13 cellular contexts compared by ENCODE assay signal in the genomic region with DNA sequence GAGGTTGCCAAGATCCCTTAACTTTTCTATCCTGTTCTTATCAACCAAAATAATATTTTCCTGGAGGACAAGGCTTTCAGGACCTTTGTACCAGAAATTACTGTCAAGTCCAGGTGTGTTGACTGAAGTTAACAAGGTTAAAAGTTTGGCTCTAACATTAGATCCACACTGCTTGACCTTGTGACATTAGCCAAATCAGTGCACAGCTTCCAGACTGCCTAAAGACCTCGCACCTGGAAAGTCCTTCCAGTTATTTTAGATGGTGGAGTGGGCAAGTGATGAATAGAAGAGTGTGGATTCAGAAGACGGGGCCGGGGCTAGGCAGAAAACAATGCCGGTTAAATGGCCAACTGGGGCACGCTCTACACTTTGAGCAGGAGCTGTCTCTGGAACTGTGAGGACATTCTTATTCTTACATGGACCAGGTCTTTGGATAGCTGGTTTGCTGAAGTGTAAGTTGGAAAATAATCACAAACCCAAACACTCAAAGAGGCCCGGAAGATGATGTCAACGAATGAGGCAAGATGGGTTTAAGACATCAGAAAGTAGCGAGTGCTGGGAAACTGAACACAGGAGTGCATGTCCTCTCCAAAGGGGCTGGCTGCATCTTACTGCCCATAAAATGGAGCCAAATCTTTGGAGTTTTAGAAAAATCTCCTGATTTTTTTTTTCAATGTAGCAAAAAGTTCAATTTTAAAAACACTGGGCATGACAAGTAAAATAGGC. TPM values are rescaled to one million over a fixed set of nuclear protein-coding genes. Genes with fewer than 3 reads are reported as not detected.
A peak's percentile ranks its signal among the peaks of the same experiment; 100 is the strongest.
DNase-seq lines count a peak whose midpoint lies in the region; ATAC-seq and TF ChIP-seq lines count a peak whose summit lies in the region.
"Had no signal": no experiment of that assay in that cellular context is flagged by ENCODE, and none has a peak within 500 bp of the region (broad histone marks: within the 10 kb centered on the region; RNA-seq: fewer than 3 reads in every experiment).

No MANE protein-coding gene starts in this region.

- no peaks in the 10 kb centered on the region for H3K9me3 ChIP-seq in CD4-positive, alpha-beta T cell (ENCODE audit: control insufficient read depth, low read length)
- H3K9me3 ChIP-seq in gastrocnemius medialis, result no peaks in the 10 kb centered on the region
- H3K9me3 ChIP-seq: BLaER1, esophagus muscularis mucosa, thyroid gland had no signal

- intact Hi-C loops in CD4-positive, alpha-beta T cell (cut with DNase I, micrococcal nuclease), result loop anchor here (5.0 to 10.0 kb wide), 4 partner anchors 157 to 460 kb away; a partner anchor contains a TSS
- intact Hi-C loops in activated CD8-positive, alpha-beta T cell treated with anti-CD3 and anti-CD28 coated beads for 36 hours (cut with micrococcal nuclease), result loop anchor here (5.0 kb wide), 1 partner anchor 172 kb away; no protein-coding TSS in a partner anchor
- intact Hi-C loops in gastrocnemius medialis (cut with DNase I; ENCODE audit: low total_unique reads), result loop anchor here (5.0 to 10.0 kb wide), 4 partner anchors 37 to 910 kb away; no protein-coding TSS in a partner anchor

- no peak for DNase-seq in CD4-positive, alpha-beta T cell
- no peak for DNase-seq in activated CD8-positive, alpha-beta T cell treated with anti-CD3 and anti-CD28 coated beads for 36 hours
- DNase-seq in fibroblast of the aortic adventitia (ENCODE audit: low read depth) (peak; percentile 64), gastrocnemius medialis (no peak), NOMO-1 (lab: John Stamatoyannopoulos, UW; ENCODE audit: unreplicated experiment in 2 of 2) (no peak)
- DNase-seq in stimulated activated CD4-positive, alpha-beta T cell treated with anti-CD3 and anti-CD28 coated beads, Interleukin-1b, Interleukin-23, amount 100 ng/mL, for 48 hours, result no peak
- DNase-seq: MV-4-11, NCI-H446 treated with DMSO at 0.1 percent for 48 hours, thyroid gland had no signal

- CTCF ChIA-PET in CD4-positive, alpha-beta T cell (lab: Charles Lee), result interaction anchor here (0.5 to 1.4 kb wide), 6 partner anchors 11 to 1640 kb away, joined by 3 to 4 read pairs (median 4); no protein-coding TSS in a partner anchor
- CTCF ChIA-PET in activated CD8-positive, alpha-beta T cell treated with anti-CD3 and anti-CD28 coated beads for 36 hours (lab: Charles Lee), result interaction anchor here (0.7 to 9.5 kb wide), 29 partner anchors 13 to 432 kb away, joined by 3 to 208 read pairs (median 5); no protein-coding TSS in a partner anchor

- H3K4me1 Mint-ChIP-seq in CD4-positive, alpha-beta T cell (ENCODE audit: low read depth), result peaks cover 42% of the 10 kb centered on the region
- peaks cover 37% of the 10 kb centered on the region for H3K4me1 Mint-ChIP-seq in activated CD8-positive, alpha-beta T cell treated with anti-CD3 and anti-CD28 coated beads for 36 hours (ENCODE audit: low read depth)

- ATAC-seq in CD4-positive, alpha-beta T cell (ENCODE audit: poor library complexity), result no peak
- ATAC-seq in activated CD8-positive, alpha-beta T cell treated with anti-CD3 and anti-CD28 coated beads for 36 hours, result no peak
- no peak for ATAC-seq in gastrocnemius medialis
- no peak for ATAC-seq in HG02678 (IDR thresholded peaks at IDR 0.05; ENCODE audit: unreplicated experiment)
- ATAC-seq in GM19035 (IDR thresholded peaks at IDR 0.05; ENCODE audit: unreplicated experiment), result no peak

- no peaks in the 10 kb centered on the region for H3K9me3 Mint-ChIP-seq in CD4-positive, alpha-beta T cell
- H3K9me3 Mint-ChIP-seq in activated CD8-positive, alpha-beta T cell treated with anti-CD3 and anti-CD28 coated beads for 36 hours, result no peaks in the 10 kb centered on the region

- H3K4me3 Mint-ChIP-seq in CD4-positive, alpha-beta T cell, result no peak overlapping the region
- H3K4me3 Mint-ChIP-seq in activated CD8-positive, alpha-beta T cell treated with anti-CD3 and anti-CD28 coated beads for 36 hours, result no peak overlapping the region

- H3K27me3 ChIP-seq in CD4-positive, alpha-beta T cell (ENCODE audit: control insufficient read depth, insufficient read depth, low read length), result no peaks in the 10 kb centered on the region
- no peaks in the 10 kb centered on the region for H3K27me3 ChIP-seq in gastrocnemius medialis
- H3K27me3 ChIP-seq: BLaER1, esophagus muscularis mucosa, thyroid gland had no signal

- peaks cover 17 to 38% of the 10 kb centered on the region in 2 donors for H3K4me1 ChIP-seq in gastrocnemius medialis
- H3K4me1 ChIP-seq: thyroid gland had no signal

- H3K27me3 Mint-ChIP-seq in CD4-positive, alpha-beta T cell, result no peaks in the 10 kb centered on the region
- no peaks in the 10 kb centered on the region for H3K27me3 Mint-ChIP-seq in activated CD8-positive, alpha-beta T cell treated with anti-CD3 and anti-CD28 coated beads for 36 hours

- in situ Hi-C loops in gastrocnemius medialis (cut with MboI; ENCODE audit: low sequenced_read_pairs in 4 of 4), result loop anchor here (5.0 to 25.0 kb wide), 6 partner anchors 160 to 462 kb away; a partner anchor contains a TSS

- peak overlapping the region; percentile 0 for H3K27ac Mint-ChIP-seq in CD4-positive, alpha-beta T cell
- peak overlapping the region; percentile 36 for H3K27ac Mint-ChIP-seq in activated CD8-positive, alpha-beta T cell treated with anti-CD3 and anti-CD28 coated beads for 36 hours

- no peak for TF ChIP-seq POLR2A in gastrocnemius medialis (IDR thresholded peaks at IDR 0.05)

- H3K4me3 ChIP-seq in fibroblast of the aortic adventitia (ENCODE audit: low read depth, low read length) (peak overlapping the region; percentile 34), gastrocnemius medialis (no peak overlapping the region)
- H3K4me3 ChIP-seq: BLaER1, esophagus muscularis mucosa, thyroid gland had no signal

- no peak for TF ChIP-seq CTCF in CD4-positive, alpha-beta T cell (IDR thresholded peaks at IDR 0.05)
- TF ChIP-seq CTCF in activated CD8-positive, alpha-beta T cell treated with anti-CD3 and anti-CD28 coated beads for 36 hours (IDR thresholded peaks at IDR 0.05), result no peak
- TF ChIP-seq CTCF in fibroblast of the aortic adventitia (IDR thresholded peaks at IDR 0.05; ENCODE audit: insufficient read depth, low read length) (no peak), gastrocnemius medialis (IDR thresholded peaks at IDR 0.05 in 4 of 5, conservative IDR thresholded peaks at IDR 0.05 in 1 of 5) (no peak)

- POLR2A ChIA-PET in CD4-positive, alpha-beta T cell (lab: Charles Lee), result interaction anchor here (0.9 to 4.0 kb wide), 4 partner anchors 12 to 231 kb away, joined by 3 to 35 read pairs (median 4); no protein-coding TSS in a partner anchor
- POLR2A ChIA-PET in activated CD8-positive, alpha-beta T cell treated with anti-CD3 and anti-CD28 coated beads for 36 hours (lab: Charles Lee), result interaction anchor here (1.0 to 2.3 kb wide), 3 partner anchors 10 to 106 kb away, joined by 3 to 11 read pairs (median 5); no protein-coding TSS in a partner anchor

- H3K36me3 ChIP-seq in gastrocnemius medialis, result peaks cover 0 to 33% of the 10 kb centered on the region in 2 donors

- H3K36me3 Mint-ChIP-seq in CD4-positive, alpha-beta T cell (ENCODE audit: low read depth), result peaks cover 80% of the 10 kb centered on the region
- peaks cover 48% of the 10 kb centered on the region for H3K36me3 Mint-ChIP-seq in activated CD8-positive, alpha-beta T cell treated with anti-CD3 and anti-CD28 coated beads for 36 hours (ENCODE audit: low read depth)

- H3K27ac ChIP-seq in CD4-positive, alpha-beta T cell (ENCODE audit: low read depth, low read length), result no peak overlapping the region
- H3K27ac ChIP-seq in gastrocnemius medialis, result peak overlapping the region; percentile 66 to 79 (median 74)
- H3K27ac ChIP-seq: BLaER1, thyroid gland had no signal

RNA-seq across cellular contexts. Expression of a gene that starts 56.3 kb away (rescaled TPM):
- total RNA-seq in CD4-positive, alpha-beta T cell, result 10 to 100 TPM; 96.8 to 98.5 TPM
- 10 to 100 TPM; 71.9 to 72.8 TPM for total RNA-seq in activated CD8-positive, alpha-beta T cell treated with anti-CD3 and anti-CD28 coated beads for 36 hours
- total RNA-seq in fibroblast of the aortic adventitia (ENCODE audit: low replicate concordance) (33.4 and 62.8 TPM in 2 replicates), gastrocnemius medialis (10 to 100 TPM; 16.2 to 49.3 (median 29.2) TPM)
